In genomic region chr19:10497371-10497770, GRCh38 we compare ENCODE assay signal across 19 cellular contexts. TPM values are rescaled to one million over a fixed set of nuclear protein-coding genes. Genes with fewer than 3 reads are reported as not detected.
A peak's percentile ranks its signal among the peaks of the same experiment; 100 is the strongest.
DNase-seq lines count a peak whose midpoint lies in the region; ATAC-seq, FAIRE-seq and TF ChIP-seq lines count a peak whose summit lies in the region.
"Had no signal": no experiment of that assay in that cellular context is flagged by ENCODE, and none has a peak within 500 bp of the region (broad histone marks: within the 10 kb centered on the region; RNA-seq: fewer than 3 reads in every experiment).

No MANE protein-coding gene starts in this region.

- no peak for TF ChIP-seq CTCF in HepG2 (CRISPR knock-in tag; IDR thresholded peaks at IDR 0.05)
- TF ChIP-seq CTCF in right lobe of liver (IDR thresholded peaks at IDR 0.05), result no peak
- TF ChIP-seq CTCF in HEK293 (tag by site-specific recombination; IDR thresholded peaks at IDR 0.05), result no peak
- TF ChIP-seq CTCF in endothelial cell (IDR thresholded peaks at IDR 0.05; ENCODE audit: unreplicated experiment), result no peak
- TF ChIP-seq CTCF in adrenal gland (IDR thresholded peaks at IDR 0.05), result no peak

- H3K27ac Mint-ChIP-seq in immature natural killer cell, result peak overlapping the region; percentile 56 to 92 (median 82)
- peak overlapping the region; percentile 75 for H3K27ac Mint-ChIP-seq in stimulated activated effector memory CD8-positive, alpha-beta T cell treated with anti-CD3 and anti-CD28 coated beads, Interleukin-12 subunit alpha, Interleukin-12 subunit beta, amount 100 ng/mL, for 72 hours
- no peak overlapping the region for H3K27ac Mint-ChIP-seq in endothelial cell (ENCODE audit: unreplicated experiment)

- H3K9me3 Mint-ChIP-seq in immature natural killer cell (no peaks in the 10 kb centered on the region), endothelial cell (ENCODE audit: unreplicated experiment) (no peaks in the 10 kb centered on the region)
- no peaks in the 10 kb centered on the region for H3K9me3 Mint-ChIP-seq in stimulated activated effector memory CD8-positive, alpha-beta T cell treated with anti-CD3 and anti-CD28 coated beads, Interleukin-12 subunit alpha, Interleukin-12 subunit beta, amount 100 ng/mL, for 72 hours

- in situ Hi-C loops in HepG2 (cut with HindIII; ENCODE audit: extremely low pct_ligation_motif_present, low pct_unique_long_range_greater_than_20kb), result no loop called here

- TF ChIP-seq RAD21 in HepG2 (CRISPR knock-in tag; IDR thresholded peaks at IDR 0.05), result no peak

- POLR2A ChIA-PET in HepG2 (lab: Yijun Ruan, JAX), result no interaction called here
- POLR2A ChIA-PET in HEK293 (lab: Yijun Ruan, JAX), result interaction anchor here (0.7 kb wide), 1 partner anchor 70 kb away, joined by 4 read pairs; no protein-coding TSS in a partner anchor

- no peak for DNase-seq in HepG2 (ENCODE audit: low spot score)
- DNase-seq in right lobe of liver, result no peak
- DNase-seq in immature natural killer cell, result no peak
- DNase-seq in stimulated activated effector memory CD8-positive, alpha-beta T cell treated with anti-CD3 and anti-CD28 coated beads, Interleukin-12 subunit alpha, Interleukin-12 subunit beta, amount 100 ng/mL, for 72 hours (ENCODE audit: low spot score in 2 of 2), result no peak
- no peak for DNase-seq in endothelial cell (ENCODE audit: low spot score)
- no peak for DNase-seq in adrenal gland
- DNase-seq: BE2C, GF-D8, NCI-H1048, NCI-H146, NCI-H2081, NCI-H748 treated with DMSO at 0.1 percent for 48 hours, RPMI8226, SJCRH30 had no signal

- H2AFZ ChIP-seq in HepG2 (ENCODE audit: low read length), result no peak overlapping the region

- H3K27me3 Mint-ChIP-seq in immature natural killer cell (ENCODE audit: low read depth in 3 of 3) (peaks cover 2 to 10% (median 6%) of the 10 kb centered on the region in 3 donors), endothelial cell (ENCODE audit: unreplicated experiment) (no peaks in the 10 kb centered on the region)

- peaks cover 5 to 6% (median 6%) of the 10 kb centered on the region in 3 donors for H3K36me3 Mint-ChIP-seq in immature natural killer cell
- H3K36me3 Mint-ChIP-seq in stimulated activated effector memory CD8-positive, alpha-beta T cell treated with anti-CD3 and anti-CD28 coated beads, Interleukin-12 subunit alpha, Interleukin-12 subunit beta, amount 100 ng/mL, for 72 hours, result peaks cover 92% of the 10 kb centered on the region
- peaks cover 14% of the 10 kb centered on the region for H3K36me3 Mint-ChIP-seq in endothelial cell (ENCODE audit: low read depth, unreplicated experiment)

- CTCF ChIA-PET in HepG2 (lab: Yijun Ruan, JAX; ENCODE audit: low intra/inter-chr PET ratio, low total read pairs), result no interaction called here
- CTCF ChIA-PET in HEK293 (lab: Yijun Ruan, JAX), result interaction anchor here (0.6 to 1.0 kb wide), 4 partner anchors 11 to 80 kb away, joined by 3 to 5 read pairs (median 4); no protein-coding TSS in a partner anchor

- no peak overlapping the region for H3K9ac ChIP-seq in HepG2 (ENCODE audit: insufficient read depth, low read depth, low read length)
- H3K9ac ChIP-seq: KMS-11 had no signal

- peak overlapping the region in 3 of 5 donors; percentile 9 to 57 (median 54) for H3K4me3 Mint-ChIP-seq in immature natural killer cell
- no peak overlapping the region for H3K4me3 Mint-ChIP-seq in stimulated activated effector memory CD8-positive, alpha-beta T cell treated with anti-CD3 and anti-CD28 coated beads, Interleukin-12 subunit alpha, Interleukin-12 subunit beta, amount 100 ng/mL, for 72 hours
- H3K4me3 Mint-ChIP-seq in endothelial cell (ENCODE audit: unreplicated experiment), result no peak overlapping the region

- TF ChIP-seq POLR2A in HepG2 (IDR thresholded peaks at IDR 0.05; ENCODE audit: insufficient read depth in 1 of 2, low read depth in 2 of 2, low read length in 2 of 2) (no peak), right lobe of liver (IDR thresholded peaks at IDR 0.05) (no peak), adrenal gland (IDR thresholded peaks at IDR 0.05) (no peak)

- H3K79me2 ChIP-seq in HepG2 (ENCODE audit: insufficient read depth, low read length), result peaks cover 47% of the 10 kb centered on the region

- ATAC-seq in HepG2, result no peak
- no peak for ATAC-seq in right lobe of liver
- no peak for ATAC-seq in stimulated activated effector memory CD8-positive, alpha-beta T cell treated with anti-CD3 and anti-CD28 coated beads, Interleukin-12 subunit alpha, Interleukin-12 subunit beta, amount 100 ng/mL, for 72 hours
- no peak for ATAC-seq in GM18873 (IDR thresholded peaks at IDR 0.05; ENCODE audit: low FRiP score, unreplicated experiment)

- peaks cover 35% of the 10 kb centered on the region for H3K4me1 ChIP-seq in HepG2 (ENCODE audit: insufficient read depth, low read length)
- H3K4me1 ChIP-seq in right lobe of liver, result peaks cover 0 to 49% (median 20%) of the 10 kb centered on the region in 4 donors
- peaks cover 4% of the 10 kb centered on the region; the same call in 1 of the 2 replicates for H3K4me1 ChIP-seq in HEK293 (ENCODE audit: control insufficient read depth, insufficient read depth, low read length)
- H3K4me1 ChIP-seq in adrenal gland (replicated peaks in 1 of 2), result peaks cover 10 to 45% of the 10 kb centered on the region in 2 donors
- H3K4me1 ChIP-seq: BE2C, SJCRH30 had no signal

- no peaks in the 10 kb centered on the region for H3K27me3 ChIP-seq in HepG2 (ENCODE audit: control insufficient read depth in 1 of 2, insufficient read depth in 2 of 2, low read length in 2 of 2)
- H3K27me3 ChIP-seq in right lobe of liver, result no peaks in the 10 kb centered on the region
- H3K27me3 ChIP-seq in adrenal gland, result no peaks in the 10 kb centered on the region
- H3K27me3 ChIP-seq: BE2C, SJCRH30 had no signal

- BruUV-seq in HepG2 (replicated peaks; lab: Mats Ljungman, UMichigan), result no TSS peak

- H3K27ac ChIP-seq in HepG2 (ENCODE audit: extremely low read length, insufficient read depth, low read length), result no peak overlapping the region
- H3K27ac ChIP-seq in right lobe of liver, result no peak overlapping the region
- no peak overlapping the region for H3K27ac ChIP-seq in HEK293 (ENCODE audit: extremely low read depth, low read depth, low read length)
- H3K27ac ChIP-seq in adrenal gland, result no peak overlapping the region
- H3K27ac ChIP-seq: KMS-11, SJCRH30 had no signal

- H3K4me2 ChIP-seq in HepG2 (ENCODE audit: low read depth, low read length), result no peak overlapping the region
- H3K4me2 ChIP-seq: KMS-11 had no signal

- TF ChIP-seq EP300 in HepG2 (IDR thresholded peaks at IDR 0.05; ENCODE audit: low read depth in 2 of 2, low read length in 2 of 2) (no peak), HepG2 (CRISPR knock-in tag; IDR thresholded peaks at IDR 0.05; ENCODE audit: borderline replicate concordance) (no peak)

- H3K4me3 ChIP-seq in HepG2 (replicated peaks in 1 of 3; ENCODE audit: insufficient read depth in 1 of 3, low read depth in 2 of 3, low read length in 3 of 3), result no peak overlapping the region
- H3K4me3 ChIP-seq in right lobe of liver, result no peak overlapping the region
- no peak overlapping the region for H3K4me3 ChIP-seq in HEK293 (ENCODE audit: low read depth, low read length)
- H3K4me3 ChIP-seq in adrenal gland, result no peak overlapping the region
- H3K4me3 ChIP-seq: SJCRH30 had no signal

- intact Hi-C loops in HepG2 (cut with micrococcal nuclease; ENCODE audit: unreplicated experiment), result no loop called here
- intact Hi-C loops in right lobe of liver (cut with DNase I), result no loop called here
- intact Hi-C loops in adrenal gland (cut with DNase I), result no loop called here

- 96% methylated on average over 4 of the region's 4 CpGs for WGBS in HepG2 (ENCODE audit: low lambda C conversion rate)
- WGBS in right lobe of liver (ENCODE audit: insufficient coverage, low coverage, low lambda C conversion rate, missing lambda C conversion rate), result 93% methylated on average over 2 of the region's 4 CpGs
- 89 to 96% (median 95%) methylated on average over 4 of the region's 4 CpGs for WGBS in adrenal gland, 4 donors

- peaks cover 37 to 41% of the 10 kb centered on the region in 2 donors for H3K4me1 Mint-ChIP-seq in immature natural killer cell
- H3K4me1 Mint-ChIP-seq in stimulated activated effector memory CD8-positive, alpha-beta T cell treated with anti-CD3 and anti-CD28 coated beads, Interleukin-12 subunit alpha, Interleukin-12 subunit beta, amount 100 ng/mL, for 72 hours, result peaks cover 40% of the 10 kb centered on the region
- H3K4me1 Mint-ChIP-seq in endothelial cell (ENCODE audit: unreplicated experiment), result peaks cover 8% of the 10 kb centered on the region

- FAIRE-seq in HepG2 (lab: Jason Lieb, UNC), result no peak
- FAIRE-seq: GM12892 had no signal

- no peaks in the 10 kb centered on the region for H3K9me3 ChIP-seq in HepG2 (ENCODE audit: low read length)
- no peaks in the 10 kb centered on the region for H3K9me3 ChIP-seq in right lobe of liver
- H3K9me3 ChIP-seq in HEK293 (ENCODE audit: control insufficient read depth, insufficient read depth, low read depth, low read length), result no peaks in the 10 kb centered on the region
- H3K9me3 ChIP-seq in adrenal gland (replicated peaks in 1 of 3), result no peaks in the 10 kb centered on the region
- H3K9me3 ChIP-seq: BE2C, SJCRH30 had no signal

- H4K20me1 ChIP-seq in HepG2 (ENCODE audit: insufficient read depth, low read length), result no peaks in the 10 kb centered on the region

- peaks cover 17 to 46% of the 10 kb centered on the region in 2 experiments for H3K36me3 ChIP-seq in HepG2 (replicated peaks in 1 of 2; ENCODE audit: control insufficient read depth in 1 of 2, insufficient read depth in 2 of 2, low read length in 2 of 2)
- peaks cover 0 to 39% (median 8%) of the 10 kb centered on the region in 4 donors for H3K36me3 ChIP-seq in right lobe of liver
- H3K36me3 ChIP-seq in HEK293 (ENCODE audit: control insufficient read depth in 2 of 2, insufficient read depth in 1 of 2, low read length in 2 of 2), result peaks cover 32 to 60% of the 10 kb centered on the region in 2 experiments; a peak in 2 of 3 replicates
- H3K36me3 ChIP-seq in adrenal gland (replicated peaks in 1 of 2), result peaks cover 0 to 63% of the 10 kb centered on the region in 2 donors

RNA-seq across cellular contexts. Expression of gene KEAP1, which starts 5.8 kb away (rescaled TPM):
- total RNA-seq in HepG2 (2016; rRNA removed; fragmentation: Illumina TruSeq; extraction: Trizol) (72.9 and 75.5 TPM in 2 replicates), right lobe of liver (10 to 100 TPM; 36.7 to 60.7 (median 41.2) TPM), endothelial cell (ENCODE audit: unreplicated experiment) (56.4 TPM), adrenal gland (100 to 1,000 TPM in 1 of 8 donors, 10 to 100 TPM in 7; 71.1 to 106 (median 75.1) TPM)
- total RNA-seq in HepG2 (2016; cell fraction: cytosol; rRNA removed; fragmentation: Illumina TruSeq; extraction: Trizol; ENCODE audit: low read depth), result 37.8 and 38.2 TPM in 2 replicates
- total RNA-seq in HepG2 (2016; cell fraction: insoluble cytoplasmic fraction; rRNA removed; fragmentation: Illumina TruSeq; extraction: Trizol), result 60.9 and 73.7 TPM in 2 replicates
- 75.5 and 78.9 TPM in 2 replicates for total RNA-seq in HepG2 (2016; cell fraction: membrane; rRNA removed; fragmentation: Illumina TruSeq; extraction: Trizol)
- total RNA-seq in HepG2 (2016; cell fraction: nucleus; rRNA removed; fragmentation: Illumina TruSeq; extraction: Trizol), result 35.4 and 45.7 TPM in 2 replicates
- polyA plus RNA-seq in HepG2 (2011; rRNA removed) (56.7 and 72.4 TPM in 2 replicates), immature natural killer cell (10 to 100 TPM; 49.2 to 86.9 (median 71.6) TPM), adrenal gland (100 to 1,000 TPM in 1 of 3 donors, 10 to 100 TPM in 2; 71.0 to 101 (median 97.3) TPM)
- 40.4 and 55.8 TPM in 2 replicates for polyA plus RNA-seq in HepG2 (2011; cell fraction: cytosol; rRNA removed)
- polyA plus RNA-seq in HepG2 (2011; cell fraction: nucleus; rRNA removed), result 51.5 and 70.2 TPM in 2 replicates
- polyA plus RNA-seq in HepG2 (2012), result 46.5 and 50.3 TPM in 2 replicates
- polyA plus RNA-seq in HepG2 (2016; cell fraction: cytosol; fragmentation: Illumina TruSeq; extraction: Trizol; ENCODE audit: low read depth), result 24.3 and 29.7 TPM in 2 replicates
- polyA plus RNA-seq in HepG2 (2016; cell fraction: insoluble cytoplasmic fraction; fragmentation: Illumina TruSeq; extraction: Trizol; ENCODE audit: low read depth), result 71.7 and 84.0 TPM in 2 replicates
- 56.3 and 60.2 TPM in 2 replicates for polyA plus RNA-seq in HepG2 (2016; cell fraction: membrane; fragmentation: Illumina TruSeq; extraction: Trizol; ENCODE audit: low read depth)
- polyA plus RNA-seq in HepG2 (2016; cell fraction: nucleus; fragmentation: Illumina TruSeq; extraction: Trizol; ENCODE audit: insufficient read depth, low read depth), result 62.2 and 71.4 TPM in 2 replicates
- 113 and 248 TPM in 2 replicates for polyA minus RNA-seq in HepG2 (2011; rRNA and poly(A)+ RNA removed; ENCODE audit: low replicate concordance)
- polyA minus RNA-seq in HepG2 (2011; cell fraction: cytosol; rRNA and poly(A)+ RNA removed), result 40.0 and 43.1 TPM in 2 replicates
- 24.3 and 29.7 TPM in 2 replicates for polyA minus RNA-seq in HepG2 (2011; cell fraction: nucleus; rRNA and poly(A)+ RNA removed)

RNA-seq across cellular contexts. Expression of gene S1PR5, which starts 19.9 kb away (rescaled TPM):
- total RNA-seq in HepG2 (2016; rRNA removed; fragmentation: Illumina TruSeq; extraction: Trizol) (not detected in 2 replicates), right lobe of liver (under 1 TPM in 5 of 6 experiments, not detected in 1; 0.20 to 0.43 (median 0.35) TPM), endothelial cell (ENCODE audit: unreplicated experiment) (not detected), adrenal gland (1 to 10 TPM in 2 of 8 donors, under 1 TPM in 5, not detected in 1; 0.14 to 3.0 (median 0.55) TPM)
- not detected in 2 replicates for total RNA-seq in HepG2 (2016; cell fraction: cytosol; rRNA removed; fragmentation: Illumina TruSeq; extraction: Trizol; ENCODE audit: low read depth)
- total RNA-seq in HepG2 (2016; cell fraction: insoluble cytoplasmic fraction; rRNA removed; fragmentation: Illumina TruSeq; extraction: Trizol), result 0.09 TPM in 1 of 2 replicates, not detected in the other
- total RNA-seq in HepG2 (2016; cell fraction: membrane; rRNA removed; fragmentation: Illumina TruSeq; extraction: Trizol), result not detected in 2 replicates
- total RNA-seq in HepG2 (2016; cell fraction: nucleus; rRNA removed; fragmentation: Illumina TruSeq; extraction: Trizol), result not detected in 2 replicates
- polyA plus RNA-seq in HepG2 (2011; rRNA removed) (0.04 TPM in 1 of 2 replicates, not detected in the other), immature natural killer cell (100 to 1,000 TPM; 383 to 659 (median 399) TPM), adrenal gland (under 1 TPM; 0.37 to 0.97 (median 0.51) TPM)
- 0.04 TPM in 1 of 2 replicates, not detected in the other for polyA plus RNA-seq in HepG2 (2011; cell fraction: cytosol; rRNA removed)
- polyA plus RNA-seq in HepG2 (2011; cell fraction: nucleus; rRNA removed), result not detected in 2 replicates
- not detected in 2 replicates for polyA plus RNA-seq in HepG2 (2012)
- not detected in 2 replicates for polyA plus RNA-seq in HepG2 (2016; cell fraction: cytosol; fragmentation: Illumina TruSeq; extraction: Trizol; ENCODE audit: low read depth)
- not detected in 2 replicates for polyA plus RNA-seq in HepG2 (2016; cell fraction: insoluble cytoplasmic fraction; fragmentation: Illumina TruSeq; extraction: Trizol; ENCODE audit: low read depth)
- polyA plus RNA-seq in HepG2 (2016; cell fraction: membrane; fragmentation: Illumina TruSeq; extraction: Trizol; ENCODE audit: low read depth), result not detected in 2 replicates
- not detected in 2 replicates for polyA plus RNA-seq in HepG2 (2016; cell fraction: nucleus; fragmentation: Illumina TruSeq; extraction: Trizol; ENCODE audit: insufficient read depth, low read depth)
- 0.72 TPM in 1 of 2 replicates, not detected in the other for polyA minus RNA-seq in HepG2 (2011; rRNA and poly(A)+ RNA removed; ENCODE audit: low replicate concordance)
- polyA minus RNA-seq in HepG2 (2011; cell fraction: cytosol; rRNA and poly(A)+ RNA removed), result not detected in 2 replicates
- polyA minus RNA-seq in HepG2 (2011; cell fraction: nucleus; rRNA and poly(A)+ RNA removed), result not detected in 2 replicates
- total RNA-seq: MCF 10A had no signal

RNA-seq across cellular contexts. Expression of gene ATG4D, which starts 46.3 kb away (rescaled TPM):
- total RNA-seq in HepG2 (2016; rRNA removed; fragmentation: Illumina TruSeq; extraction: Trizol), result 9.3 and 19.0 TPM in 2 replicates
- 20.9 and 26.1 TPM in 2 replicates for total RNA-seq in HepG2 (2016; cell fraction: cytosol; rRNA removed; fragmentation: Illumina TruSeq; extraction: Trizol; ENCODE audit: low read depth)
- 8.3 and 18.7 TPM in 2 replicates for total RNA-seq in HepG2 (2016; cell fraction: insoluble cytoplasmic fraction; rRNA removed; fragmentation: Illumina TruSeq; extraction: Trizol)
- 35.4 and 38.3 TPM in 2 replicates for total RNA-seq in HepG2 (2016; cell fraction: membrane; rRNA removed; fragmentation: Illumina TruSeq; extraction: Trizol)
- 17.2 TPM in 2 replicates for total RNA-seq in HepG2 (2016; cell fraction: nucleus; rRNA removed; fragmentation: Illumina TruSeq; extraction: Trizol)
- polyA plus RNA-seq in HepG2 (2011; rRNA removed), result 17.8 and 22.9 TPM in 2 replicates
- 16.1 and 23.3 TPM in 2 replicates for polyA plus RNA-seq in HepG2 (2011; cell fraction: cytosol; rRNA removed)
- polyA plus RNA-seq in HepG2 (2011; cell fraction: nucleus; rRNA removed), result 60.1 and 73.0 TPM in 2 replicates
- 16.8 and 18.5 TPM in 2 replicates for polyA plus RNA-seq in HepG2 (2012)
- polyA plus RNA-seq in HepG2 (2016; cell fraction: cytosol; fragmentation: Illumina TruSeq; extraction: Trizol; ENCODE audit: low read depth), result 22.2 and 28.5 TPM in 2 replicates
- polyA plus RNA-seq in HepG2 (2016; cell fraction: insoluble cytoplasmic fraction; fragmentation: Illumina TruSeq; extraction: Trizol; ENCODE audit: low read depth), result 11.1 and 14.6 TPM in 2 replicates
- 29.9 and 35.4 TPM in 2 replicates for polyA plus RNA-seq in HepG2 (2016; cell fraction: membrane; fragmentation: Illumina TruSeq; extraction: Trizol; ENCODE audit: low read depth)
- 35.0 and 45.7 TPM in 2 replicates for polyA plus RNA-seq in HepG2 (2016; cell fraction: nucleus; fragmentation: Illumina TruSeq; extraction: Trizol; ENCODE audit: insufficient read depth, low read depth)
- 33.4 and 51.6 TPM in 2 replicates for polyA minus RNA-seq in HepG2 (2011; rRNA and poly(A)+ RNA removed; ENCODE audit: low replicate concordance)
- 18.5 and 22.9 TPM in 2 replicates for polyA minus RNA-seq in HepG2 (2011; cell fraction: cytosol; rRNA and poly(A)+ RNA removed)
- 13.3 and 16.9 TPM in 2 replicates for polyA minus RNA-seq in HepG2 (2011; cell fraction: nucleus; rRNA and poly(A)+ RNA removed)
- 10 to 100 TPM in 4 of 6 experiments, 1 to 10 TPM in 2; 8.1 to 19.7 (median 11.8) TPM for total RNA-seq in right lobe of liver
- 10 to 100 TPM; 13.9 to 42.1 (median 16.1) TPM for polyA plus RNA-seq in immature natural killer cell
- 11.8 TPM for total RNA-seq in endothelial cell (ENCODE audit: unreplicated experiment)
- 10 to 100 TPM; 26.4 to 93.7 (median 38.5) TPM for total RNA-seq in adrenal gland
- 10 to 100 TPM in 2 of 3 donors, 1 to 10 TPM in 1; 7.4 to 58.2 (median 53.2) TPM for polyA plus RNA-seq in adrenal gland

Comparison
In these comparisons a context has a peak if more than half of its experiments do, and no peak if none do; other contexts are left out.
1. H3K4me3 Mint-ChIP-seq: peak in immature natural killer cell (3 of 5); none in stimulated activated effector memory CD8-positive, alpha-beta T cell treated with anti-CD3 and anti-CD28 coated beads, Interleukin-12 subunit alpha, Interleukin-12 subunit beta, amount 100 ng/mL, for 72 hours (single experiment) and endothelial cell (single experiment).